Comparison of ENCODE assay signal across 1 cellular context in genomic region chr17:81509687-81510523, GRCh38.
A peak's percentile ranks its signal among the peaks of the same experiment; 100 is the strongest.
TF ChIP-seq lines count a peak whose summit lies in the region.

No MANE protein-coding gene starts in this region.

TF ChIP-seq in HepG2, 621 proteins besides CTCF, POLR2A, EP300 and RAD21 (continued from another document and continues in another):
- no peak for TF ChIP-seq ZNF280D (CRISPR knock-in tag; IDR thresholded peaks at IDR 0.05)
- TF ChIP-seq ZNF121 (CRISPR knock-in tag; IDR thresholded peaks at IDR 0.05) = no peak
- TF ChIP-seq TEAD2 (CRISPR knock-in tag; IDR thresholded peaks at IDR 0.05) = no peak
- no peak for TF ChIP-seq ZNF512B (CRISPR knock-in tag; IDR thresholded peaks at IDR 0.05; ENCODE audit: borderline replicate concordance)
- no peak for TF ChIP-seq ZNF407 (CRISPR knock-in tag; IDR thresholded peaks at IDR 0.05; ENCODE audit: not compliant biosample characterization)
- TF ChIP-seq, protein P1, sequence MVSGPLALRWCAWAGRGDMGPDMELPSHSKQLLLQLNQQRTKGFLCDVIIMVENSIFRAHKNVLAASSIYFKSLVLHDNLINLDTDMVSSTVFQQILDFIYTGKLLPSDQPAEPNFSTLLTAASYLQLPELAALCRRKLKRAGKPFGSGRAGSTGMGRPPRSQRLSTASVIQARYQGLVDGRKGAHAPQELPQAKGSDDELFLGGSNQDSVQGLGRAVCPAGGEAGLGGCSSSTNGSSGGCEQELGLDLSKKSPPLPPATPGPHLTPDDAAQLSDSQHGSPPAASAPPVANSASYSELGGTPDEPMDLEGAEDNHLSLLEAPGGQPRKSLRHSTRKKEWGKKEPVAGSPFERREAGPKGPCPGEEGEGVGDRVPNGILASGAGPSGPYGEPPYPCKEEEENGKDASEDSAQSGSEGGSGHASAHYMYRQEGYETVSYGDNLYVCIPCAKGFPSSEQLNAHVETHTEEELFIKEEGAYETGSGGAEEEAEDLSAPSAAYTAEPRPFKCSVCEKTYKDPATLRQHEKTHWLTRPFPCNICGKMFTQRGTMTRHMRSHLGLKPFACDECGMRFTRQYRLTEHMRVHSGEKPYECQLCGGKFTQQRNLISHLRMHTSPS (CRISPR knock-in tag; IDR thresholded peaks at IDR 0.05; ENCODE audit: low read depth) = no peak
- TF ChIP-seq PAXIP1 (CRISPR knock-in tag; conservative IDR thresholded peaks at IDR 0.05) = no peak
- TF ChIP-seq ZNF337 (CRISPR knock-in tag; IDR thresholded peaks at IDR 0.05; ENCODE audit: borderline replicate concordance, low read depth) = no peak
- no peak for TF ChIP-seq ZNF672 (CRISPR knock-in tag; IDR thresholded peaks at IDR 0.05)
- no peak for TF ChIP-seq SUZ12 (IDR thresholded peaks at IDR 0.05; ENCODE audit: low read depth, low read length)
- no peak for TF ChIP-seq TBX2 (CRISPR knock-in tag; IDR thresholded peaks at IDR 0.05; ENCODE audit: borderline replicate concordance)
- no peak for TF ChIP-seq AGO1 (IDR thresholded peaks at IDR 0.05; ENCODE audit: low read depth, low read length, poor library complexity, severe bottlenecking)
- no peak for TF ChIP-seq ZNF33A (CRISPR knock-in tag; IDR thresholded peaks at IDR 0.05; ENCODE audit: borderline replicate concordance)
- no peak for TF ChIP-seq RBM39 (IDR thresholded peaks at IDR 0.05; ENCODE audit: low read depth, low read length, poor library complexity, severe bottlenecking)
- 0 out of 2 replicates have a peak, but pooled peaks have one; percentile 12 for TF ChIP-seq ZNF501 (CRISPR knock-in tag; IDR thresholded peaks at IDR 0.05)
- TF ChIP-seq, protein P2, sequence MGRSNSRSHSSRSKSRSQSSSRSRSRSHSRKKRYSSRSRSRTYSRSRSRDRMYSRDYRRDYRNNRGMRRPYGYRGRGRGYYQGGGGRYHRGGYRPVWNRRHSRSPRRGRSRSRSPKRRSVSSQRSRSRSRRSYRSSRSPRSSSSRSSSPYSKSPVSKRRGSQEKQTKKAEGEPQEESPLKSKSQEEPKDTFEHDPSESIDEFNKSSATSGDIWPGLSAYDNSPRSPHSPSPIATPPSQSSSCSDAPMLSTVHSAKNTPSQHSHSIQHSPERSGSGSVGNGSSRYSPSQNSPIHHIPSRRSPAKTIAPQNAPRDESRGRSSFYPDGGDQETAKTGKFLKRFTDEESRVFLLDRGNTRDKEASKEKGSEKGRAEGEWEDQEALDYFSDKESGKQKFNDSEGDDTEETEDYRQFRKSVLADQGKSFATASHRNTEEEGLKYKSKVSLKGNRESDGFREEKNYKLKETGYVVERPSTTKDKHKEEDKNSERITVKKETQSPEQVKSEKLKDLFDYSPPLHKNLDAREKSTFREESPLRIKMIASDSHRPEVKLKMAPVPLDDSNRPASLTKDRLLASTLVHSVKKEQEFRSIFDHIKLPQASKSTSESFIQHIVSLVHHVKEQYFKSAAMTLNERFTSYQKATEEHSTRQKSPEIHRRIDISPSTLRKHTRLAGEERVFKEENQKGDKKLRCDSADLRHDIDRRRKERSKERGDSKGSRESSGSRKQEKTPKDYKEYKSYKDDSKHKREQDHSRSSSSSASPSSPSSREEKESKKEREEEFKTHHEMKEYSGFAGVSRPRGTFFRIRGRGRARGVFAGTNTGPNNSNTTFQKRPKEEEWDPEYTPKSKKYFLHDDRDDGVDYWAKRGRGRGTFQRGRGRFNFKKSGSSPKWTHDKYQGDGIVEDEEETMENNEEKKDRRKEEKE (IDR thresholded peaks at IDR 0.05) = no peak
- TF ChIP-seq, protein P3, sequence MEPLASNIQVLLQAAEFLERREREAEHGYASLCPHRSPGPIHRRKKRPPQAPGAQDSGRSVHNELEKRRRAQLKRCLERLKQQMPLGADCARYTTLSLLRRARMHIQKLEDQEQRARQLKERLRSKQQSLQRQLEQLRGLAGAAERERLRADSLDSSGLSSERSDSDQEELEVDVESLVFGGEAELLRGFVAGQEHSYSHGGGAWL (CRISPR knock-in tag; IDR thresholded peaks at IDR 0.05) = no peak
- TF ChIP-seq FUBP1 (CRISPR knock-in tag; IDR thresholded peaks at IDR 0.05; ENCODE audit: borderline replicate concordance) = no peak
- no peak for TF ChIP-seq ISX (CRISPR knock-in tag; conservative IDR thresholded peaks at IDR 0.05)
- TF ChIP-seq HINFP (CRISPR knock-in tag; IDR thresholded peaks at IDR 0.05; ENCODE audit: low read depth) = no peak
- no peak for TF ChIP-seq NFYC (CRISPR knock-in tag; IDR thresholded peaks at IDR 0.05)
- TF ChIP-seq JDP2 (CRISPR knock-in tag; IDR thresholded peaks at IDR 0.05; ENCODE audit: borderline replicate concordance) = no peak
